In genomic region chr5:177427919-177428573, GRCh38 we compare ENCODE assay signal across 1 cellular context.
TF ChIP-seq lines count a peak whose summit lies in the region.

No MANE protein-coding gene starts in this region.

TF ChIP-seq in K562, 482 proteins besides CTCF, POLR2A, EP300 and RAD21 (continues in another document):
- TF ChIP-seq ETS2 (tag; IDR thresholded peaks at IDR 0.05; ENCODE audit: borderline replicate concordance, poor library complexity, severe bottlenecking) (no peak), RBFOX2 (IDR thresholded peaks at IDR 0.05; ENCODE audit: low read depth, low read length) (peak; percentile 63), VEZF1 (CRISPR knock-in tag; IDR thresholded peaks at IDR 0.05) (peak; percentile 85), ZNF79 (CRISPR knock-in tag; IDR thresholded peaks at IDR 0.05; ENCODE audit: low read depth) (no peak), MEF2A (IDR thresholded peaks at IDR 0.05; ENCODE audit: control insufficient read depth, low read depth, low read length) (0 out of 2 replicates have a peak, but pooled peaks have one; percentile 16), SIX5 (IDR thresholded peaks at IDR 0.05; ENCODE audit: borderline replicate concordance in 1 of 2, insufficient read depth in 1 of 2, low read depth in 1 of 2, low read length in 2 of 2) (no peak), MAFF (IDR thresholded peaks at IDR 0.05; ENCODE audit: low read length) (peak; percentile 72), NEUROD1 (IDR thresholded peaks at IDR 0.05; ENCODE audit: borderline replicate concordance, low read depth, low read length, partially characterized antibody) (no peak), DLX4 (CRISPR knock-in tag; IDR thresholded peaks at IDR 0.05) (no peak), ZNF766 (CRISPR knock-in tag; conservative IDR thresholded peaks at IDR 0.05) (0 out of 2 replicates have a peak, but pooled peaks have one; percentile 63), RFX1 (IDR thresholded peaks at IDR 0.05) (no peak), ZNF311 (CRISPR knock-in tag; IDR thresholded peaks at IDR 0.05) (no peak), THAP7 (CRISPR knock-in tag; IDR thresholded peaks at IDR 0.05) (no peak), NFATC3 (IDR thresholded peaks at IDR 0.05) (no peak), ZBTB26 (CRISPR knock-in tag; IDR thresholded peaks at IDR 0.05) (no peak), MNT (conservative IDR thresholded peaks at IDR 0.05) (no peak), PKNOX1 (IDR thresholded peaks at IDR 0.05) (peak; percentile 55; the same call in 1 of the 2 replicates), ZNF639 (CRISPR knock-in tag; conservative IDR thresholded peaks at IDR 0.05 in 1 of 2, IDR thresholded peaks at IDR 0.05 in 1 of 2) (0 out of 4 replicates have a peak, but pooled peaks of 1 of the 2 experiments have one; percentile 13), ZFP1 (CRISPR knock-in tag; IDR thresholded peaks at IDR 0.05) (no peak), USF2 (CRISPR knock-in tag; IDR thresholded peaks at IDR 0.05) (no peak), SMAD1 (IDR thresholded peaks at IDR 0.05; ENCODE audit: low read depth, low read length, partially characterized antibody) (no peak), E2F3 (CRISPR knock-in tag; IDR thresholded peaks at IDR 0.05) (no peak), ZNF239 (CRISPR knock-in tag; IDR thresholded peaks at IDR 0.05) (no peak), ZNF140 (CRISPR knock-in tag; IDR thresholded peaks at IDR 0.05) (no peak), HNRNPLL (IDR thresholded peaks at IDR 0.05; ENCODE audit: low read depth, low read length, poor library complexity, severe bottlenecking) (no peak), IRF9 (tag; IDR thresholded peaks at IDR 0.05) (no peak), MYBL2 (IDR thresholded peaks at IDR 0.05; ENCODE audit: low read depth) (no peak), MYBL2 (CRISPR knock-in tag; IDR thresholded peaks at IDR 0.05; ENCODE audit: borderline replicate concordance) (no peak), HSF4 (CRISPR knock-in tag; IDR thresholded peaks at IDR 0.05; ENCODE audit: borderline replicate concordance) (no peak), ZFP36 (IDR thresholded peaks at IDR 0.05; ENCODE audit: low read depth, low read length, partially characterized antibody) (no peak), XRCC3 (IDR thresholded peaks at IDR 0.05) (no peak), RERE (CRISPR knock-in tag; IDR thresholded peaks at IDR 0.05; ENCODE audit: borderline replicate concordance) (no peak), E2F1 (CRISPR knock-in tag; IDR thresholded peaks at IDR 0.05) (no peak), ARID1B (IDR thresholded peaks at IDR 0.05) (peak; percentile 69), GTF2E2 (tag; IDR thresholded peaks at IDR 0.05) (no peak), USF1 (CRISPR knock-in tag; IDR thresholded peaks at IDR 0.05) (no peak), KDM2B (CRISPR knock-in tag; IDR thresholded peaks at IDR 0.05) (no peak), ZBTB43 (CRISPR knock-in tag; IDR thresholded peaks at IDR 0.05) (no peak), ZNF324 (CRISPR knock-in tag; IDR thresholded peaks at IDR 0.05) (no peak), RFX7 (CRISPR knock-in tag; IDR thresholded peaks at IDR 0.05) (no peak)
